In the genomic region with DNA sequence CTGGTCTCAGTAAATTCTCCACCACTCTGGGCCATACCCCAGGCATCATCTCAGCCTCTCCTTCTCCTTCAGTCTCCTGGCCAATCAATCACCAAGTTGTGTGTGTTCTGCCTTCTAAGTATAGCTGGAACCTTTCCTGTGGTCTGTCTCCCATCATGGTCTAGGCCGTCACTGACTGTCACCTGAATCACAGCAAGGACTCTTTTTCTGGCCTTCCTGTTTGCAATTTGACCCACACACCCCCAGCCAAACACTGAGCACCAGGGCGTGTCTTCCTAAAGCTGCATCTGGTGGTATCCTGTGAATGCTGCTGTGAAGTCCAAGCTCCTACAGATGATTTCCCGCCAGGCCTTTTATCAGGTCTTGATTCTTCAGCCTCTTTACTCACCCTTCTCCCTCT, we compare ENCODE assay signal across 16 cellular contexts. TPM values are rescaled to one million over a fixed set of nuclear protein-coding genes. Genes with fewer than 3 reads are reported as not detected.
A peak's percentile ranks its signal among the peaks of the same experiment; 100 is the strongest.
DNase-seq lines count a peak whose midpoint lies in the region; ATAC-seq, FAIRE-seq and TF ChIP-seq lines count a peak whose summit lies in the region.
"Had no signal": no experiment of that assay in that cellular context is flagged by ENCODE, and none has a peak within 500 bp of the region (broad histone marks: within the 10 kb centered on the region; RNA-seq: fewer than 3 reads in every experiment).

No MANE protein-coding gene starts in this region.

- no peak for ATAC-seq in CD4-positive, CD25-positive, alpha-beta regulatory T cell (ENCODE audit: low read depth in 2 of 2)
- ATAC-seq in HCT116: peak; percentile 22; the same call in 1 of the 2 replicates
- no peak for ATAC-seq in HG03354 (IDR thresholded peaks at IDR 0.05; ENCODE audit: poor library complexity, severe bottlenecking, unreplicated experiment)
- no peak for ATAC-seq in heart right ventricle
- ATAC-seq in naive thymus-derived CD4-positive, alpha-beta T cell: no peak
- no peak for ATAC-seq in WTC11
- ATAC-seq: HepG2 had no signal

- no TSS peak for BruUV-seq in HCT116 (replicated peaks; lab: Mats Ljungman, UMichigan)

- H3K27me3 Mint-ChIP-seq in CD4-positive, CD25-positive, alpha-beta regulatory T cell: no peaks in the 10 kb centered on the region
- H3K27me3 Mint-ChIP-seq in nephron progenitor cell (ENCODE audit: low read depth, poor library complexity): no peaks in the 10 kb centered on the region
- peaks cover 0 to 12% (median 0%) of the 10 kb centered on the region in 5 donors for H3K27me3 Mint-ChIP-seq in naive thymus-derived CD4-positive, alpha-beta T cell
- peaks cover 3% of the 10 kb centered on the region for H3K27me3 Mint-ChIP-seq in WTC11 (ENCODE audit: low read depth)
- H3K27me3 Mint-ChIP-seq: CD4-positive, alpha-beta T cell had no signal

- H3K27ac Mint-ChIP-seq in CD4-positive, CD25-positive, alpha-beta regulatory T cell: peak overlapping the region; percentile 19 to 90 (median 45)
- H3K27ac Mint-ChIP-seq in nephron progenitor cell (peak overlapping the region; percentile 15), WTC11 (no peak overlapping the region)
- H3K27ac Mint-ChIP-seq in naive thymus-derived CD4-positive, alpha-beta T cell: peak overlapping the region in 1 of 9 donors; percentile 19
- H3K27ac Mint-ChIP-seq: CD4-positive, alpha-beta T cell had no signal

- H3K36me3 Mint-ChIP-seq in CD4-positive, CD25-positive, alpha-beta regulatory T cell: no peaks in the 10 kb centered on the region
- H3K36me3 Mint-ChIP-seq in nephron progenitor cell (ENCODE audit: low read depth) (no peaks in the 10 kb centered on the region), WTC11 (no peaks in the 10 kb centered on the region)
- H3K36me3 Mint-ChIP-seq in naive thymus-derived CD4-positive, alpha-beta T cell: no peaks in the 10 kb centered on the region

- no peak overlapping the region for H3K23ac ChIP-seq in H1 (ENCODE audit: insufficient read length)

- H3K9ac ChIP-seq in HCT116 (ENCODE audit: low read length) (no peak overlapping the region), H1 (replicated peaks in 1 of 4; ENCODE audit: extremely low read depth in 1 of 4, low read depth in 3 of 4, low read length in 3 of 4) (no peak overlapping the region)

- CTCF ChIA-PET in HCT116 (lab: Charles Lee): no interaction called here
- CTCF ChIA-PET in H1 (lab: Charles Lee; ENCODE audit: partially characterized antibody): interaction anchor here (0.8 to 2.5 kb wide), 11 partner anchors 10 to 401 kb away, joined by 3 to 6 read pairs (median 3); no protein-coding TSS in a partner anchor
- CTCF ChIA-PET in naive thymus-derived CD4-positive, alpha-beta T cell (lab: Charles Lee): interaction anchor here (1.0 to 3.3 kb wide), 2 partner anchors 27 to 113 kb away, joined by 4 to 23 read pairs; no protein-coding TSS in a partner anchor
- CTCF ChIA-PET in WTC11 (lab: Charles Lee): interaction anchor here (0.6 to 3.6 kb wide), 4 partner anchors 64 to 1117 kb away, joined by 3 to 18 read pairs (median 10); no protein-coding TSS in a partner anchor

- no peak for DNase-seq in CD4-positive, CD25-positive, alpha-beta regulatory T cell
- DNase-seq in HCT116 (ENCODE audit: low read depth, low spot score): no peak
- no peak for DNase-seq in H1 (ENCODE audit: low read depth in 1 of 2, low spot score in 2 of 2)
- no peak for DNase-seq in nephron progenitor cell
- no peak for DNase-seq in heart right ventricle
- DNase-seq in naive thymus-derived CD4-positive, alpha-beta T cell: no peak
- DNase-seq in WTC11 (ENCODE audit: low spot score): no peak
- DNase-seq: BE2C; CD4-positive, alpha-beta T cell; DMS79 treated with DMSO at 0.1 percent for 48 hours; GDM1 had no signal

- no peaks in the 10 kb centered on the region for H3K36me3 ChIP-seq in CD4-positive, CD25-positive, alpha-beta regulatory T cell (ENCODE audit: control insufficient read depth, insufficient read depth, low read length)
- H3K36me3 ChIP-seq in HCT116 (ENCODE audit: control insufficient read depth in 1 of 2, insufficient read depth in 2 of 2, low read length in 2 of 2) (no peaks in the 10 kb centered on the region), H1 (ENCODE audit: control insufficient read depth in 2 of 4, insufficient read depth in 4 of 4, low read length in 3 of 4) (no peaks in the 10 kb centered on the region), heart right ventricle (no peaks in the 10 kb centered on the region)
- no peaks in the 10 kb centered on the region for H3K36me3 ChIP-seq in naive thymus-derived CD4-positive, alpha-beta T cell (ENCODE audit: control insufficient read depth in 2 of 3, insufficient read depth in 3 of 3, low read length in 3 of 3)
- H3K36me3 ChIP-seq: BE2C had no signal

- no peak overlapping the region for H2BK15ac ChIP-seq in H1 (ENCODE audit: low read length)

- no peaks in the 10 kb centered on the region for H3K27me3 ChIP-seq in CD4-positive, CD25-positive, alpha-beta regulatory T cell (ENCODE audit: control insufficient read depth, insufficient read depth, low read length)
- H3K27me3 ChIP-seq in HCT116 (ENCODE audit: insufficient read depth, low read length) (peaks cover 24% of the 10 kb centered on the region; the same call in 1 of the 2 replicates), H1 (replicated peaks in 1 of 4; ENCODE audit: control insufficient read depth in 3 of 4, extremely low read depth in 1 of 4, insufficient read depth in 3 of 4, low read length in 3 of 4) (no peaks in the 10 kb centered on the region; a peak in 1 of 7 replicates), heart right ventricle (peaks cover 0 to 5% (median 0%) of the 10 kb centered on the region in 7 donors)
- H3K27me3 ChIP-seq in naive thymus-derived CD4-positive, alpha-beta T cell (ENCODE audit: control insufficient read depth in 2 of 2, insufficient read depth in 2 of 2, low read length in 2 of 2): no peaks in the 10 kb centered on the region
- H3K27me3 ChIP-seq: BE2C had no signal

- no peak overlapping the region for H2BK20ac ChIP-seq in H1 (ENCODE audit: low read length)

- POLR2A ChIA-PET in HCT116 (lab: Charles Lee): interaction anchor here (0.7 kb wide), 1 partner anchor 1618 kb away, joined by 3 read pairs; no protein-coding TSS in a partner anchor
- POLR2A ChIA-PET in H1 (lab: Charles Lee; ENCODE audit: partially characterized antibody): interaction anchor here (0.6 to 1.1 kb wide), 2 partner anchors 63 to 144 kb away, joined by 4 to 5 read pairs; a partner anchor contains a TSS
- POLR2A ChIA-PET in naive thymus-derived CD4-positive, alpha-beta T cell (lab: Charles Lee): interaction anchor here (0.7 kb wide), 1 partner anchor 26 kb away, joined by 3 read pairs; no protein-coding TSS in a partner anchor
- POLR2A ChIA-PET in WTC11 (lab: Charles Lee): no interaction called here

- TF ChIP-seq RAD21 in HCT116 (IDR thresholded peaks at IDR 0.05; ENCODE audit: low read depth): no peak
- TF ChIP-seq RAD21 in H1 (IDR thresholded peaks at IDR 0.05 in 1 of 2, conservative IDR thresholded peaks at IDR 0.05 in 1 of 2; ENCODE audit: low read depth in 2 of 2, low read length in 2 of 2): no peak

- peaks cover 0 to 5% (median 0%) of the 10 kb centered on the region in 4 donors for H3K4me1 Mint-ChIP-seq in CD4-positive, CD25-positive, alpha-beta regulatory T cell
- H3K4me1 Mint-ChIP-seq in nephron progenitor cell: peaks cover 11% of the 10 kb centered on the region
- H3K4me1 Mint-ChIP-seq in naive thymus-derived CD4-positive, alpha-beta T cell: peaks cover 0 to 10% (median 5%) of the 10 kb centered on the region in 7 donors
- peaks cover 6% of the 10 kb centered on the region; the same call in 1 of the 2 replicates for H3K4me1 Mint-ChIP-seq in WTC11

- 89% methylated on average over 3 of the region's 3 CpGs; no CpG with 5 or more reads in 1 of the 2 experiments for WGBS in H1 (ENCODE audit: extremely low coverage in 1 of 2, insufficient coverage in 1 of 2, insufficient read length in 1 of 2, insufficient replicate concordance in 2 of 2, low coverage in 1 of 2, low lambda C conversion rate in 2 of 2, missing lambda C conversion rate in 1 of 2), 2 experiments
- WGBS in heart right ventricle, 2 donors: 59 to 67% methylated on average over 3 of the region's 3 CpGs

- TF ChIP-seq POLR2A in HCT116 (IDR thresholded peaks at IDR 0.05; ENCODE audit: borderline replicate concordance, extremely low read depth, insufficient read depth, insufficient read length) (no peak), H1 (IDR thresholded peaks at IDR 0.05; ENCODE audit: control extremely low read depth in 1 of 2, low read depth in 2 of 2, low read length in 2 of 2) (no peak)

- H3K23me2 ChIP-seq in H1 (ENCODE audit: low read depth, low read length): no peaks in the 10 kb centered on the region; the same call in 1 of the 2 replicates

- no peak overlapping the region for H3K27ac ChIP-seq in CD4-positive, CD25-positive, alpha-beta regulatory T cell (ENCODE audit: insufficient read depth, low read length, poor library complexity, severe bottlenecking)
- H3K27ac ChIP-seq in HCT116 (ENCODE audit: low read depth, low read length): no peak overlapping the region
- H3K27ac ChIP-seq in H1 (ENCODE audit: low read depth, low read length): no peak overlapping the region
- H3K27ac ChIP-seq in heart right ventricle: no peak overlapping the region
- H3K27ac ChIP-seq in naive thymus-derived CD4-positive, alpha-beta T cell (ENCODE audit: low read depth, low read length): no peak overlapping the region

- H3K9me3 Mint-ChIP-seq in CD4-positive, CD25-positive, alpha-beta regulatory T cell: peaks cover 0 to 1% (median 0%) of the 10 kb centered on the region in 7 donors
- no peaks in the 10 kb centered on the region for H3K9me3 Mint-ChIP-seq in nephron progenitor cell
- H3K9me3 Mint-ChIP-seq in naive thymus-derived CD4-positive, alpha-beta T cell: no peaks in the 10 kb centered on the region
- no peaks in the 10 kb centered on the region for H3K9me3 Mint-ChIP-seq in WTC11
- H3K9me3 Mint-ChIP-seq: CD4-positive, alpha-beta T cell had no signal

- H2AFZ ChIP-seq in HCT116 (ENCODE audit: low read depth, low read length, poor library complexity, severe bottlenecking) (no peak overlapping the region), H1 (ENCODE audit: low read length) (peak overlapping the region; percentile 13; the same call in 1 of the 2 replicates)

- H3K4me2 ChIP-seq in HCT116 (ENCODE audit: low read length): peak overlapping the region; percentile 40
- no peak overlapping the region for H3K4me2 ChIP-seq in H1 (ENCODE audit: insufficient read depth in 1 of 2, low read depth in 2 of 2, low read length in 2 of 2)

- no peak overlapping the region for H3K4me3 Mint-ChIP-seq in CD4-positive, CD25-positive, alpha-beta regulatory T cell
- H3K4me3 Mint-ChIP-seq in nephron progenitor cell (no peak overlapping the region), WTC11 (no peak overlapping the region)
- H3K4me3 Mint-ChIP-seq in naive thymus-derived CD4-positive, alpha-beta T cell: no peak overlapping the region
- H3K4me3 Mint-ChIP-seq: CD4-positive, alpha-beta T cell had no signal

- H4K8ac ChIP-seq in H1 (ENCODE audit: extremely low read depth, insufficient read depth, low read length): no peak overlapping the region

- H2AK5ac ChIP-seq in H1 (ENCODE audit: low read depth, low read length): no peak overlapping the region

- no peak overlapping the region for H3K56ac ChIP-seq in H1 (replicated peaks; ENCODE audit: insufficient read length, low read depth, low read length)

- H2BK120ac ChIP-seq in H1 (replicated peaks; ENCODE audit: low read depth, low read length): no peak overlapping the region

- H3K4me1 ChIP-seq in CD4-positive, CD25-positive, alpha-beta regulatory T cell (ENCODE audit: control insufficient read depth, insufficient read depth, low read length, poor library complexity, severe bottlenecking): no peaks in the 10 kb centered on the region
- H3K4me1 ChIP-seq in HCT116 (ENCODE audit: control insufficient read depth in 1 of 2, insufficient read depth in 2 of 2, low read length in 2 of 2): no peaks in the 10 kb centered on the region
- no peaks in the 10 kb centered on the region for H3K4me1 ChIP-seq in H1 (replicated peaks in 1 of 4; ENCODE audit: control insufficient read depth in 3 of 4, insufficient read depth in 4 of 4, low read length in 3 of 4)
- H3K4me1 ChIP-seq in heart right ventricle: no peaks in the 10 kb centered on the region
- H3K4me1 ChIP-seq in naive thymus-derived CD4-positive, alpha-beta T cell (ENCODE audit: control insufficient read depth in 2 of 2, insufficient read depth in 2 of 2, low read length in 2 of 2): no peaks in the 10 kb centered on the region
- H3K4me1 ChIP-seq: BE2C had no signal

- no peaks in the 10 kb centered on the region for H3K9me3 ChIP-seq in CD4-positive, CD25-positive, alpha-beta regulatory T cell (ENCODE audit: control insufficient read depth in 2 of 2, low read length in 2 of 2)
- no peaks in the 10 kb centered on the region for H3K9me3 ChIP-seq in HCT116 (ENCODE audit: control insufficient read depth in 1 of 2, insufficient read depth in 1 of 2, low read depth in 1 of 2, low read length in 2 of 2)
- no peaks in the 10 kb centered on the region for H3K9me3 ChIP-seq in H1 (ENCODE audit: insufficient read depth in 2 of 2, low read depth in 1 of 2, low read length in 1 of 2)
- no peaks in the 10 kb centered on the region for H3K9me3 ChIP-seq in heart right ventricle
- no peaks in the 10 kb centered on the region for H3K9me3 ChIP-seq in naive thymus-derived CD4-positive, alpha-beta T cell (ENCODE audit: control insufficient read depth in 2 of 3, low read length in 3 of 3)
- H3K9me3 ChIP-seq: BE2C had no signal

- no peaks in the 10 kb centered on the region for H3K79me1 ChIP-seq in H1 (ENCODE audit: low read depth, low read length)

- no peak overlapping the region; the same call in 1 of the 2 replicates for H2BK12ac ChIP-seq in H1 (ENCODE audit: low read depth, low read length)

- RAD21 ChIA-PET in HCT116 (lab: Charles Lee; ENCODE audit: low non-redundant PET in 1 of 2, low total read pairs in 2 of 2, uncharacterized antibody in 2 of 2, unreplicated experiment in 2 of 2): no interaction called here

- intact Hi-C loops in HCT116 (cut with micrococcal nuclease): loop anchor here (1.0 kb wide), 1 partner anchor 18 kb away; no protein-coding TSS in a partner anchor
- intact Hi-C loops in heart right ventricle (cut with DNase I): loop anchor here in 1 of 10 donors (10.0 kb wide), 1 partner anchor 360 kb away; no protein-coding TSS in a partner anchor
- intact Hi-C loops in naive thymus-derived CD4-positive, alpha-beta T cell (cut with micrococcal nuclease): no loop called here

- no peak for FAIRE-seq in H1 (lab: Jason Lieb, UNC)
- FAIRE-seq: A204.1, GM12892, GM19239, HepG2 had no signal

- H2BK5ac ChIP-seq in H1 (ENCODE audit: low read depth, low read length): no peak overlapping the region

- no peak overlapping the region for H4K5ac ChIP-seq in H1 (ENCODE audit: insufficient read length, low read depth, low read length)

- TF ChIP-seq EP300 in H1 (IDR thresholded peaks at IDR 0.05; ENCODE audit: borderline replicate concordance in 1 of 2, low read depth in 2 of 2, low read length in 2 of 2): no peak

- H4K91ac ChIP-seq in H1 (replicated peaks; ENCODE audit: insufficient read length, low read length): no peak overlapping the region

- TF ChIP-seq CTCF in HCT116 (IDR thresholded peaks at IDR 0.05 in 2 of 3, conservative IDR thresholded peaks at IDR 0.05 in 1 of 3; ENCODE audit: borderline replicate concordance in 1 of 3, insufficient read depth in 1 of 3, low read depth in 2 of 3, low read length in 2 of 3) (no peak), H1 (IDR thresholded peaks at IDR 0.05; ENCODE audit: control extremely low read depth in 1 of 3, insufficient read depth in 1 of 3, low read depth in 1 of 3, low read length in 3 of 3) (no peak), nephron progenitor cell (IDR thresholded peaks at IDR 0.05) (no peak), heart right ventricle (IDR thresholded peaks at IDR 0.05) (no peak), WTC11 (IDR thresholded peaks at IDR 0.05) (no peak)

- H3K14ac ChIP-seq in H1 (ENCODE audit: insufficient read length): no peak overlapping the region

- no peak overlapping the region for H3K4me3 ChIP-seq in CD4-positive, CD25-positive, alpha-beta regulatory T cell (ENCODE audit: low read depth, low read length)
- H3K4me3 ChIP-seq in HCT116 (replicated peaks in 1 of 2; ENCODE audit: low read depth in 1 of 2, low read length in 2 of 2) (peak overlapping the region; percentile 36 to 38), H1 (ENCODE audit: extremely low read depth in 1 of 4, insufficient read depth in 2 of 4, low read depth in 3 of 4, low read length in 4 of 4) (no peak overlapping the region), heart right ventricle (no peak overlapping the region)
- no peak overlapping the region for H3K4me3 ChIP-seq in naive thymus-derived CD4-positive, alpha-beta T cell (ENCODE audit: low read length)

- H3K79me2 ChIP-seq in HCT116 (ENCODE audit: insufficient read depth, low read length): no peaks in the 10 kb centered on the region
- no peaks in the 10 kb centered on the region for H3K79me2 ChIP-seq in H1 (ENCODE audit: control insufficient read depth in 1 of 2, insufficient read depth in 2 of 2, low read length in 2 of 2)

- H4K20me1 ChIP-seq in HCT116 (ENCODE audit: insufficient read depth) (no peaks in the 10 kb centered on the region), H1 (replicated peaks in 1 of 2; ENCODE audit: control insufficient read depth in 1 of 2, insufficient read depth in 2 of 2, low read length in 2 of 2) (no peaks in the 10 kb centered on the region)

- no peaks in the 10 kb centered on the region for H3K9me2 ChIP-seq in HCT116 (ENCODE audit: insufficient read depth)

- H3K18ac ChIP-seq in H1 (ENCODE audit: extremely low read depth, low read length): no peak overlapping the region

- no peak overlapping the region for H3K4ac ChIP-seq in H1 (replicated peaks; ENCODE audit: insufficient read length, low read depth, low read length)

RNA-seq across cellular contexts. Expression of a gene that starts 52.6 kb away (rescaled TPM):
- 50.4 TPM for total RNA-seq in CD4-positive, CD25-positive, alpha-beta regulatory T cell
- 10 to 100 TPM; 33.8 to 44.7 (median 37.6) TPM for polyA plus RNA-seq in CD4-positive, CD25-positive, alpha-beta regulatory T cell
- total RNA-seq in HCT116 (2021; ENCODE audit: unreplicated experiment): 129 TPM
- 110 and 112 TPM in 2 replicates for polyA plus RNA-seq in HCT116 (2012)
- 43.2 and 50.5 TPM in 2 replicates for total RNA-seq in H1 (2021; fragmentation: NEBNext Ultra II Directional; extraction: Animal tissue kit (Norgen Biotek cat#: 25700))
- polyA plus RNA-seq in H1 (2011; rRNA removed): 4.6 and 8.1 TPM in 2 replicates
- polyA plus RNA-seq in H1 (2011; cell fraction: cytosol; rRNA removed): 11.6 TPM
- polyA plus RNA-seq in H1 (2011; cell fraction: nucleus; rRNA removed): 30.8 TPM
- polyA plus RNA-seq in H1 (2012, experiment 1 of 2): 12.4 to 17.0 TPM (median 14.1 TPM) in 4 replicates
- polyA plus RNA-seq in H1 (2012, experiment 2 of 2): 1.3 TPM
- 15.5 TPM for polyA plus RNA-seq in H1 (2013, experiment 1 of 2)
- polyA plus RNA-seq in H1 (2013, experiment 2 of 2): 14.8 TPM
- 28.0 and 28.8 TPM in 2 replicates for polyA minus RNA-seq in H1 (2011; rRNA and poly(A)+ RNA removed)
- polyA minus RNA-seq in H1 (2011; cell fraction: cytosol; rRNA and poly(A)+ RNA removed): 21.1 TPM
- polyA minus RNA-seq in H1 (2011; cell fraction: nucleus; rRNA and poly(A)+ RNA removed): 16.9 TPM
- 10 to 100 TPM; 41.4 to 55.9 (median 47.5) TPM for total RNA-seq in heart right ventricle
- polyA plus RNA-seq in heart right ventricle: 10 to 100 TPM; 11.5 to 26.1 TPM
- 10 to 100 TPM; 37.1 to 70.4 (median 44.0) TPM for total RNA-seq in naive thymus-derived CD4-positive, alpha-beta T cell
- 10 to 100 TPM; 17.6 to 27.4 TPM for polyA plus RNA-seq in naive thymus-derived CD4-positive, alpha-beta T cell
- 46.9 to 48.7 TPM (median 47.0 TPM) in 3 replicates for total RNA-seq in WTC11 (2021)

Comparison
In these comparisons a context has a peak if more than half of its experiments do, and no peak if none do; other contexts are left out.
1. H3K4me3 ChIP-seq: peak in HCT116 (2 of 2); none in CD4-positive, CD25-positive, alpha-beta regulatory T cell (single experiment), H1 (0 of 4), heart right ventricle (0 of 10) and naive thymus-derived CD4-positive, alpha-beta T cell (single experiment).